Comparison of ENCODE assay signal across 21 cellular contexts in the genomic region with DNA sequence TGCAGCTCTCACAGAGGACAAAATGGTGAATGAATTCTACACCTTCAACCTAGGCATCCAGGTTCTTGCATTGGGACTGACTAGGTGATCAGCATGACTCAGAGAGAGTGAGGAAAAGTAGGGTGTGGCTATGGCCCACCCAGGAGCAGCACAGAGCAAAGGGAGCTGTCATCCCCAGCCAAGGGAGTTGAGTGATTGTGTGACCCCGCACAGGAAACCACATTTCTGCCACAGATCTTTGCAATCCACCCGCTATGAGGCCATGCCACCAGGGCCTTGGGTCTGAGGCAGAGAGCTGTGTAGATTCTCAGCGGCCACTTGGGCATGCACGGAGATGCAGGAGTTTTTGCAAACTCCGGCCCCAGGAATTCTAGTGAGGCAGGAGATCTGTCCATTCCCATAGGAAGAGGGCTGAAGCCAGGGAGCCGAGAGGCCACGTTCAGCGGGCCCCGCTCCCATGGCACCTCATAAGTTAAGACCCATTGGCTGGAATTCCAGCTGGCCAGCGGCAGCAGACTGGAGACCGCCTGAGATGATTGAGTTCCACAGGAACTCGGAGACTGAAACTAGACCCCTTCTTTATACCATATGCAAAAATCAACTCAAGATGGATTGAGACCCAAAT.
DNase-seq lines count a peak whose midpoint lies in the region; ATAC-seq and TF ChIP-seq lines count a peak whose summit lies in the region.
"Had no signal": no experiment of that assay in that cellular context is flagged by ENCODE, and none has a peak within 500 bp of the region (broad histone marks: within the 10 kb centered on the region; RNA-seq: fewer than 3 reads in every experiment).

No MANE protein-coding gene starts in this region.

- no peaks in the 10 kb centered on the region for H3K9me3 ChIP-seq in naive thymus-derived CD4-positive, alpha-beta T cell (ENCODE audit: control insufficient read depth in 2 of 3, low read length in 3 of 3)
- no peaks in the 10 kb centered on the region for H3K9me3 ChIP-seq in thyroid gland
- H3K9me3 ChIP-seq in T-helper 17 cell (ENCODE audit: control insufficient read depth, low read length, poor library complexity, severe bottlenecking), result no peaks in the 10 kb centered on the region
- H3K9me3 ChIP-seq: adrenal gland, gastrocnemius medialis, mucosa of descending colon, neutrophil had no signal

- no peaks in the 10 kb centered on the region for H3K27me3 ChIP-seq in naive thymus-derived CD4-positive, alpha-beta T cell (ENCODE audit: control insufficient read depth in 2 of 2, insufficient read depth in 2 of 2, low read length in 2 of 2)
- no peaks in the 10 kb centered on the region for H3K27me3 ChIP-seq in thyroid gland
- H3K27me3 ChIP-seq: adrenal gland, BLaER1, gastrocnemius medialis, neutrophil had no signal

- peak; percentile 11 for DNase-seq in activated CD8-positive, alpha-beta T cell treated with anti-CD3 and anti-CD28 coated beads for 36 hours
- no peak for DNase-seq in activated CD8-positive, alpha-beta T cell treated with anti-CD3 and anti-CD28 coated beads, Interleukin-2, amount 10 ng/mL, durations not matched to agents 7 days and 5 days
- peak; percentile 46 for DNase-seq in MV-4-11 (lab: John Stamatoyannopoulos, UW)
- DNase-seq in naive thymus-derived CD4-positive, alpha-beta T cell, result no peak
- DNase-seq in thyroid gland, result no peak
- no peak for DNase-seq in T-helper 17 cell
- DNase-seq: activated CD4-positive, CD25-positive, alpha-beta regulatory T cell treated with anti-CD3 and anti-CD28 coated beads, Interleukin-2, amount 50 U/mL, for 72 hours; adrenal gland; gastrocnemius medialis; H7; mucosa of descending colon; NCI-H187 treated with DMSO at 0.1 percent for 48 hours; retina; SHP77 treated with DMSO at 0.1 percent for 48 hours; stimulated activated naive B cell treated with anti-CD40 and anti-IgM and Interleukin-4, amounts not matched to agents 10 μg/mL and 1 μg/mL and 100 μg/mL, for 72 hours; trophoblast cell had no signal

- H3K27ac Mint-ChIP-seq in activated CD8-positive, alpha-beta T cell treated with anti-CD3 and anti-CD28 coated beads for 36 hours, result no peak overlapping the region
- no peak overlapping the region for H3K27ac Mint-ChIP-seq in activated CD8-positive, alpha-beta T cell treated with anti-CD3 and anti-CD28 coated beads, Interleukin-2, amount 10 ng/mL, durations not matched to agents 7 days and 5 days
- H3K27ac Mint-ChIP-seq in naive thymus-derived CD4-positive, alpha-beta T cell, result no peak overlapping the region
- no peak overlapping the region for H3K27ac Mint-ChIP-seq in T-helper 17 cell
- H3K27ac Mint-ChIP-seq: stimulated activated naive B cell treated with anti-CD40 and anti-IgM and Interleukin-4, amounts not matched to agents 10 μg/mL and 1 μg/mL and 100 μg/mL, for 72 hours had no signal

- no peak overlapping the region for H3K27ac ChIP-seq in naive thymus-derived CD4-positive, alpha-beta T cell (ENCODE audit: low read depth, low read length)
- no peak overlapping the region for H3K27ac ChIP-seq in thyroid gland
- H3K27ac ChIP-seq: adrenal gland, BLaER1, gastrocnemius medialis, neutrophil had no signal

- no peaks in the 10 kb centered on the region for H3K36me3 ChIP-seq in naive thymus-derived CD4-positive, alpha-beta T cell (ENCODE audit: control insufficient read depth in 2 of 3, insufficient read depth in 3 of 3, low read length in 3 of 3)
- H3K36me3 ChIP-seq in thyroid gland, result no peaks in the 10 kb centered on the region
- H3K36me3 ChIP-seq: adrenal gland, BLaER1, gastrocnemius medialis, neutrophil had no signal

- TF ChIP-seq POLR2A in thyroid gland (IDR thresholded peaks at IDR 0.05), result no peak

- H3K4me1 ChIP-seq in naive thymus-derived CD4-positive, alpha-beta T cell (ENCODE audit: control insufficient read depth in 2 of 2, insufficient read depth in 2 of 2, low read length in 2 of 2), result no peaks in the 10 kb centered on the region
- no peaks in the 10 kb centered on the region for H3K4me1 ChIP-seq in thyroid gland
- H3K4me1 ChIP-seq: adrenal gland, BLaER1, gastrocnemius medialis had no signal

- TF ChIP-seq CTCF in activated CD8-positive, alpha-beta T cell treated with anti-CD3 and anti-CD28 coated beads for 36 hours (IDR thresholded peaks at IDR 0.05), result no peak
- no peak for TF ChIP-seq CTCF in thyroid gland (IDR thresholded peaks at IDR 0.05)

- H3K4me3 Mint-ChIP-seq in activated CD8-positive, alpha-beta T cell treated with anti-CD3 and anti-CD28 coated beads for 36 hours, result no peak overlapping the region
- no peak overlapping the region for H3K4me3 Mint-ChIP-seq in activated CD8-positive, alpha-beta T cell treated with anti-CD3 and anti-CD28 coated beads, Interleukin-2, amount 10 ng/mL, durations not matched to agents 7 days and 5 days
- no peak overlapping the region for H3K4me3 Mint-ChIP-seq in naive thymus-derived CD4-positive, alpha-beta T cell
- H3K4me3 Mint-ChIP-seq in T-helper 17 cell, result no peak overlapping the region
- H3K4me3 Mint-ChIP-seq: stimulated activated naive B cell treated with anti-CD40 and anti-IgM and Interleukin-4, amounts not matched to agents 10 μg/mL and 1 μg/mL and 100 μg/mL, for 72 hours had no signal

- H3K4me1 Mint-ChIP-seq in activated CD8-positive, alpha-beta T cell treated with anti-CD3 and anti-CD28 coated beads for 36 hours (ENCODE audit: low read depth), result no peaks in the 10 kb centered on the region
- H3K4me1 Mint-ChIP-seq in activated CD8-positive, alpha-beta T cell treated with anti-CD3 and anti-CD28 coated beads, Interleukin-2, amount 10 ng/mL, durations not matched to agents 7 days and 5 days (ENCODE audit: low read depth), result peaks cover 5% of the 10 kb centered on the region
- H3K4me1 Mint-ChIP-seq in naive thymus-derived CD4-positive, alpha-beta T cell, result no peaks in the 10 kb centered on the region
- H3K4me1 Mint-ChIP-seq in T-helper 17 cell, result no peaks in the 10 kb centered on the region
- H3K4me1 Mint-ChIP-seq: stimulated activated naive B cell treated with anti-CD40 and anti-IgM and Interleukin-4, amounts not matched to agents 10 μg/mL and 1 μg/mL and 100 μg/mL, for 72 hours had no signal

- no peak overlapping the region for H3K4me3 ChIP-seq in naive thymus-derived CD4-positive, alpha-beta T cell (ENCODE audit: low read length)
- H3K4me3 ChIP-seq in thyroid gland (replicated peaks in 1 of 3), result no peak overlapping the region
- H3K4me3 ChIP-seq: adrenal gland, BLaER1, gastrocnemius medialis, mucosa of descending colon had no signal

- CTCF ChIA-PET in activated CD8-positive, alpha-beta T cell treated with anti-CD3 and anti-CD28 coated beads for 36 hours (lab: Charles Lee), result no interaction called here
- CTCF ChIA-PET in activated CD8-positive, alpha-beta T cell treated with anti-CD3 and anti-CD28 coated beads, Interleukin-2, amount 10 ng/mL, durations not matched to agents 7 days and 5 days (lab: Charles Lee), result no interaction called here
- CTCF ChIA-PET in naive thymus-derived CD4-positive, alpha-beta T cell (lab: Charles Lee), result no interaction called here

- 88 to 90% methylated on average over 11 to 12 of the region's 12 CpGs for WGBS in thyroid gland, 2 donors

- no peaks in the 10 kb centered on the region for H3K36me3 Mint-ChIP-seq in activated CD8-positive, alpha-beta T cell treated with anti-CD3 and anti-CD28 coated beads for 36 hours (ENCODE audit: low read depth)
- no peaks in the 10 kb centered on the region for H3K36me3 Mint-ChIP-seq in activated CD8-positive, alpha-beta T cell treated with anti-CD3 and anti-CD28 coated beads, Interleukin-2, amount 10 ng/mL, durations not matched to agents 7 days and 5 days (ENCODE audit: low read depth)
- H3K36me3 Mint-ChIP-seq in naive thymus-derived CD4-positive, alpha-beta T cell, result no peaks in the 10 kb centered on the region
- H3K36me3 Mint-ChIP-seq in T-helper 17 cell (ENCODE audit: low read depth), result no peaks in the 10 kb centered on the region

- POLR2A ChIA-PET in activated CD8-positive, alpha-beta T cell treated with anti-CD3 and anti-CD28 coated beads for 36 hours (lab: Charles Lee), result no interaction called here
- POLR2A ChIA-PET in activated CD8-positive, alpha-beta T cell treated with anti-CD3 and anti-CD28 coated beads, Interleukin-2, amount 10 ng/mL, durations not matched to agents 7 days and 5 days (lab: Charles Lee), result no interaction called here
- POLR2A ChIA-PET in naive thymus-derived CD4-positive, alpha-beta T cell (lab: Charles Lee), result no interaction called here

- no peak for ATAC-seq in activated CD8-positive, alpha-beta T cell treated with anti-CD3 and anti-CD28 coated beads for 36 hours
- ATAC-seq in activated CD8-positive, alpha-beta T cell treated with anti-CD3 and anti-CD28 coated beads, Interleukin-2, amount 10 ng/mL, durations not matched to agents 7 days and 5 days, result no peak
- ATAC-seq in HG02763 (IDR thresholded peaks at IDR 0.05; ENCODE audit: unreplicated experiment), result peak; percentile 54
- peak; percentile 18 for ATAC-seq in naive thymus-derived CD4-positive, alpha-beta T cell
- no peak for ATAC-seq in HG02981 (IDR thresholded peaks at IDR 0.05; ENCODE audit: unreplicated experiment)
- no peak for ATAC-seq in T-helper 17 cell
- ATAC-seq: gastrocnemius medialis; left lobe of liver; mucosa of descending colon; stimulated activated naive B cell treated with anti-CD40 and anti-IgM and Interleukin-4, amounts not matched to agents 10 μg/mL and 1 μg/mL and 100 μg/mL, for 72 hours had no signal

- H3K9me3 Mint-ChIP-seq in activated CD8-positive, alpha-beta T cell treated with anti-CD3 and anti-CD28 coated beads for 36 hours, result no peaks in the 10 kb centered on the region
- no peaks in the 10 kb centered on the region for H3K9me3 Mint-ChIP-seq in activated CD8-positive, alpha-beta T cell treated with anti-CD3 and anti-CD28 coated beads, Interleukin-2, amount 10 ng/mL, durations not matched to agents 7 days and 5 days (ENCODE audit: insufficient read depth)
- peaks cover 0 to 7% (median 3%) of the 10 kb centered on the region in 11 donors for H3K9me3 Mint-ChIP-seq in naive thymus-derived CD4-positive, alpha-beta T cell

- H3K27me3 Mint-ChIP-seq in activated CD8-positive, alpha-beta T cell treated with anti-CD3 and anti-CD28 coated beads for 36 hours, result peaks cover 2% of the 10 kb centered on the region
- H3K27me3 Mint-ChIP-seq in activated CD8-positive, alpha-beta T cell treated with anti-CD3 and anti-CD28 coated beads, Interleukin-2, amount 10 ng/mL, durations not matched to agents 7 days and 5 days (ENCODE audit: low read depth), result no peaks in the 10 kb centered on the region
- peaks cover 0 to 14% (median 11%) of the 10 kb centered on the region in 5 donors for H3K27me3 Mint-ChIP-seq in naive thymus-derived CD4-positive, alpha-beta T cell
- H3K27me3 Mint-ChIP-seq in T-helper 17 cell, result peaks cover 6% of the 10 kb centered on the region

- intact Hi-C loops in activated CD8-positive, alpha-beta T cell treated with anti-CD3 and anti-CD28 coated beads for 36 hours (cut with micrococcal nuclease), result no loop called here
- intact Hi-C loops in naive thymus-derived CD4-positive, alpha-beta T cell (cut with micrococcal nuclease), result no loop called here
- intact Hi-C loops in thyroid gland (cut with DNase I), result no loop called here

Comparison
In these comparisons a context has a peak if more than half of its experiments do, and no peak if none do; other contexts are left out.
1. DNase-seq: peak in activated CD8-positive, alpha-beta T cell treated with anti-CD3 and anti-CD28 coated beads for 36 hours (single experiment) and MV-4-11 (single experiment); none in activated CD8-positive, alpha-beta T cell treated with anti-CD3 and anti-CD28 coated beads, Interleukin-2, amount 10 ng/mL, durations not matched to agents 7 days and 5 days (single experiment), naive thymus-derived CD4-positive, alpha-beta T cell (0 of 9), thyroid gland (0 of 2) and T-helper 17 cell (0 of 3).
2. ATAC-seq: peak in HG02763 (single experiment) and naive thymus-derived CD4-positive, alpha-beta T cell (single experiment); none in activated CD8-positive, alpha-beta T cell treated with anti-CD3 and anti-CD28 coated beads for 36 hours (single experiment), activated CD8-positive, alpha-beta T cell treated with anti-CD3 and anti-CD28 coated beads, Interleukin-2, amount 10 ng/mL, durations not matched to agents 7 days and 5 days (single experiment), HG02981 (single experiment) and T-helper 17 cell (single experiment).